Comparison of ENCODE assay signal across 11 cellular contexts in the genomic region with DNA sequence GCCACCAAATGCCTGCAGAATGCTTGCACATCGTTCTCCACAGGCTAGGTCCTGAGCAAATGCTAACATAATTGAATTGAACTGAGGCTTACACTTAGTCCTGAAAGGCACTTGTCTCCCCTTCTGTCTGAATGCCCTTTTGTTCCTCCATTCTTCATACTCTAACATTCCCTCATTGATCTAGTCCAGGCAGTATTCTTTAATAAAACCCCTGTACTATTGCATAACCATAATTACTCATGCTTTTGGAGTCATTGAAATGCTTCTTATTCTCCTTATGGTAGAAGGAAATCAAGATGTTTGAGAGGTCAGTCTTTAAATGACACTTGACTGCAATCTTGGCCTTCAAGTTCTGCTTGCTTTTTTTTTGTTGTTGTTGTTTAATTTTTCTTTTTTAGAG. TPM values are rescaled to one million over a fixed set of nuclear protein-coding genes. Genes with fewer than 3 reads are reported as not detected.
DNase-seq lines count a peak whose midpoint lies in the region; ATAC-seq and TF ChIP-seq lines count a peak whose summit lies in the region.
"Had no signal": no experiment of that assay in that cellular context is flagged by ENCODE, and none has a peak within 500 bp of the region (broad histone marks: within the 10 kb centered on the region; RNA-seq: fewer than 3 reads in every experiment).

No MANE protein-coding gene starts in this region.

- no peaks in the 10 kb centered on the region for H3K9me2 ChIP-seq in SK-N-SH

- H3K4me3 Mint-ChIP-seq in T-cell = no peak overlapping the region
- H3K4me3 Mint-ChIP-seq in stimulated activated memory B cell treated with anti-CD40 and anti-IgM and Interleukin-4, amounts not matched to agents 10 μg/mL and 1 μg/mL and 100 μg/mL, for 72 hours = no peak overlapping the region

- no peaks in the 10 kb centered on the region for H3K9me3 Mint-ChIP-seq in T-cell
- no peaks in the 10 kb centered on the region for H3K9me3 Mint-ChIP-seq in stimulated activated memory B cell treated with anti-CD40 and anti-IgM and Interleukin-4, amounts not matched to agents 10 μg/mL and 1 μg/mL and 100 μg/mL, for 72 hours

- H3K4me1 ChIP-seq in SK-N-SH (ENCODE audit: control insufficient read depth in 1 of 2, insufficient read depth in 2 of 2, low read depth in 1 of 2, low read length in 1 of 2) = peaks cover 4 to 22% of the 10 kb centered on the region in 2 experiments; a peak in 3 of 4 replicates

- peak overlapping the region; percentile 66; the same call in 1 of the 2 replicates for H3K4me2 ChIP-seq in SK-N-SH

- peaks cover 6% of the 10 kb centered on the region; the same call in 1 of the 2 replicates for H4K20me1 ChIP-seq in SK-N-SH (ENCODE audit: insufficient read depth)

- H3K27ac Mint-ChIP-seq in T-cell = peak overlapping the region; percentile 19 to 22
- H3K27ac Mint-ChIP-seq in stimulated activated memory B cell treated with anti-CD40 and anti-IgM and Interleukin-4, amounts not matched to agents 10 μg/mL and 1 μg/mL and 100 μg/mL, for 72 hours = peak overlapping the region; percentile 94

- H3K9me3 ChIP-seq in SK-N-SH = no peaks in the 10 kb centered on the region

- H3K4me3 ChIP-seq in SK-N-SH (ENCODE audit: low read depth in 2 of 2, low read length in 1 of 2) = no peak overlapping the region

- TF ChIP-seq EP300 in SK-N-SH (IDR thresholded peaks at IDR 0.05; ENCODE audit: borderline replicate concordance in 1 of 2, low read depth in 1 of 2, low read length in 1 of 2) = no peak

- no peak for TF ChIP-seq RAD21 in SK-N-SH (IDR thresholded peaks at IDR 0.05; ENCODE audit: low read length)

- peaks cover 28 to 41% of the 10 kb centered on the region in 2 experiments for H3K36me3 ChIP-seq in SK-N-SH (replicated peaks in 1 of 2; ENCODE audit: control insufficient read depth in 1 of 2, insufficient read depth in 2 of 2, low read length in 1 of 2)

- DNase-seq in SK-N-SH = no peak
- DNase-seq in T-cell = no peak
- peak; percentile 21 for DNase-seq in fibroblast of the conjunctiva (ENCODE audit: low read depth)
- no peak for DNase-seq in GF-D8 (lab: John Stamatoyannopoulos, UW)
- DNase-seq in NCI-H524 (lab: John Stamatoyannopoulos, UW) = no peak
- DNase-seq: effector CD4-positive, alpha-beta T cell; kidney glomerular epithelial cell had no signal

- 53% methylated on average over 1 of the region's 1 CpG for WGBS in SK-N-SH (ENCODE audit: low lambda C conversion rate)

- TF ChIP-seq CTCF in SK-N-SH (IDR thresholded peaks at IDR 0.05) = no peak

- H3K27ac ChIP-seq in SK-N-SH (ENCODE audit: low read depth in 2 of 2, low read length in 1 of 2) = peak overlapping the region in 1 of 2 experiments; percentile 95; a peak in 2 of 4 replicates

- peaks cover 19% of the 10 kb centered on the region for H3K36me3 Mint-ChIP-seq in T-cell
- peaks cover 20% of the 10 kb centered on the region for H3K36me3 Mint-ChIP-seq in stimulated activated memory B cell treated with anti-CD40 and anti-IgM and Interleukin-4, amounts not matched to agents 10 μg/mL and 1 μg/mL and 100 μg/mL, for 72 hours

- H2AFZ ChIP-seq in SK-N-SH (ENCODE audit: low read depth) = no peak overlapping the region

- H3F3A ChIP-seq in SK-N-SH (replicated peaks; ENCODE audit: insufficient read depth) = peaks cover 38% of the 10 kb centered on the region

- POLR2A ChIA-PET in SK-N-SH (lab: Yijun Ruan, JAX) (no interaction called here), T-cell (lab: Charles Lee) (no interaction called here)

- no peaks in the 10 kb centered on the region for H3K27me3 ChIP-seq in SK-N-SH (ENCODE audit: insufficient read depth)

- peaks cover 20 to 33% (median 29%) of the 10 kb centered on the region in 3 donors for H3K4me1 Mint-ChIP-seq in T-cell
- peaks cover 32% of the 10 kb centered on the region for H3K4me1 Mint-ChIP-seq in stimulated activated memory B cell treated with anti-CD40 and anti-IgM and Interleukin-4, amounts not matched to agents 10 μg/mL and 1 μg/mL and 100 μg/mL, for 72 hours

- H3K79me2 ChIP-seq in SK-N-SH (ENCODE audit: insufficient read depth) = peaks cover 77% of the 10 kb centered on the region

- ATAC-seq in SK-N-SH treated with all-trans-retinoic acid at 6 μM for 48 hours (no peak), T-cell (replicated peaks in 1 of 4) (no peak), HG02970 (IDR thresholded peaks at IDR 0.05; ENCODE audit: low FRiP score, unreplicated experiment) (no peak)
- no peak for ATAC-seq in stimulated activated memory B cell treated with anti-CD40 and anti-IgM and Interleukin-4, amounts not matched to agents 10 μg/mL and 1 μg/mL and 100 μg/mL, for 72 hours

- no peaks in the 10 kb centered on the region for H3K27me3 Mint-ChIP-seq in T-cell
- H3K27me3 Mint-ChIP-seq in stimulated activated memory B cell treated with anti-CD40 and anti-IgM and Interleukin-4, amounts not matched to agents 10 μg/mL and 1 μg/mL and 100 μg/mL, for 72 hours = no peaks in the 10 kb centered on the region

- no peak overlapping the region for H3K9ac ChIP-seq in SK-N-SH

- CTCF ChIA-PET in SK-N-SH (lab: Yijun Ruan, JAX) (interaction anchor here (0.9 to 1.4 kb wide), 3 partner anchors 10 to 84 kb away, joined by 3 to 5 read pairs (median 3); no protein-coding TSS in a partner anchor), T-cell (lab: Charles Lee) (interaction anchor here in 1 of 2 donors (0.6 kb wide), 1 partner anchor 13 kb away, joined by 5 read pairs; no protein-coding TSS in a partner anchor)

TF ChIP-seq in SK-N-SH, 30 proteins besides CTCF, POLR2A, EP300 and RAD21 (continues in another document):
- no peak for TF ChIP-seq FOXM1 (IDR thresholded peaks at IDR 0.05; ENCODE audit: low read depth)
- TF ChIP-seq, protein P1, sequence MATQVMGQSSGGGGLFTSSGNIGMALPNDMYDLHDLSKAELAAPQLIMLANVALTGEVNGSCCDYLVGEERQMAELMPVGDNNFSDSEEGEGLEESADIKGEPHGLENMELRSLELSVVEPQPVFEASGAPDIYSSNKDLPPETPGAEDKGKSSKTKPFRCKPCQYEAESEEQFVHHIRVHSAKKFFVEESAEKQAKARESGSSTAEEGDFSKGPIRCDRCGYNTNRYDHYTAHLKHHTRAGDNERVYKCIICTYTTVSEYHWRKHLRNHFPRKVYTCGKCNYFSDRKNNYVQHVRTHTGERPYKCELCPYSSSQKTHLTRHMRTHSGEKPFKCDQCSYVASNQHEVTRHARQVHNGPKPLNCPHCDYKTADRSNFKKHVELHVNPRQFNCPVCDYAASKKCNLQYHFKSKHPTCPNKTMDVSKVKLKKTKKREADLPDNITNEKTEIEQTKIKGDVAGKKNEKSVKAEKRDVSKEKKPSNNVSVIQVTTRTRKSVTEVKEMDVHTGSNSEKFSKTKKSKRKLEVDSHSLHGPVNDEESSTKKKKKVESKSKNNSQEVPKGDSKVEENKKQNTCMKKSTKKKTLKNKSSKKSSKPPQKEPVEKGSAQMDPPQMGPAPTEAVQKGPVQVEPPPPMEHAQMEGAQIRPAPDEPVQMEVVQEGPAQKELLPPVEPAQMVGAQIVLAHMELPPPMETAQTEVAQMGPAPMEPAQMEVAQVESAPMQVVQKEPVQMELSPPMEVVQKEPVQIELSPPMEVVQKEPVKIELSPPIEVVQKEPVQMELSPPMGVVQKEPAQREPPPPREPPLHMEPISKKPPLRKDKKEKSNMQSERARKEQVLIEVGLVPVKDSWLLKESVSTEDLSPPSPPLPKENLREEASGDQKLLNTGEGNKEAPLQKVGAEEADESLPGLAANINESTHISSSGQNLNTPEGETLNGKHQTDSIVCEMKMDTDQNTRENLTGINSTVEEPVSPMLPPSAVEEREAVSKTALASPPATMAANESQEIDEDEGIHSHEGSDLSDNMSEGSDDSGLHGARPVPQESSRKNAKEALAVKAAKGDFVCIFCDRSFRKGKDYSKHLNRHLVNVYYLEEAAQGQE (IDR thresholded peaks at IDR 0.05; ENCODE audit: low read depth, low read length) = no peak

TF ChIP-seq in SK-N-SH treated with all-trans-retinoic acid at 6 μM for 48 hours, 23 proteins besides CTCF, POLR2A, EP300 and RAD21 (continues in another document):
- TF ChIP-seq CSDC2 (CRISPR knock-in tag; IDR thresholded peaks at IDR 0.05) (no peak), ARNTL (CRISPR knock-in tag; IDR thresholded peaks at IDR 0.05; ENCODE audit: borderline replicate concordance, low read depth) (no peak), BACH2 (CRISPR knock-in tag; IDR thresholded peaks at IDR 0.05; ENCODE audit: borderline replicate concordance) (no peak), RARB (CRISPR knock-in tag; IDR thresholded peaks at IDR 0.05) (no peak), ISL1 (CRISPR knock-in tag; IDR thresholded peaks at IDR 0.05) (no peak), TOX (CRISPR knock-in tag; IDR thresholded peaks at IDR 0.05; ENCODE audit: borderline replicate concordance) (no peak), ESRRG (CRISPR knock-in tag; IDR thresholded peaks at IDR 0.05) (no peak)
- TF ChIP-seq, protein P2, sequence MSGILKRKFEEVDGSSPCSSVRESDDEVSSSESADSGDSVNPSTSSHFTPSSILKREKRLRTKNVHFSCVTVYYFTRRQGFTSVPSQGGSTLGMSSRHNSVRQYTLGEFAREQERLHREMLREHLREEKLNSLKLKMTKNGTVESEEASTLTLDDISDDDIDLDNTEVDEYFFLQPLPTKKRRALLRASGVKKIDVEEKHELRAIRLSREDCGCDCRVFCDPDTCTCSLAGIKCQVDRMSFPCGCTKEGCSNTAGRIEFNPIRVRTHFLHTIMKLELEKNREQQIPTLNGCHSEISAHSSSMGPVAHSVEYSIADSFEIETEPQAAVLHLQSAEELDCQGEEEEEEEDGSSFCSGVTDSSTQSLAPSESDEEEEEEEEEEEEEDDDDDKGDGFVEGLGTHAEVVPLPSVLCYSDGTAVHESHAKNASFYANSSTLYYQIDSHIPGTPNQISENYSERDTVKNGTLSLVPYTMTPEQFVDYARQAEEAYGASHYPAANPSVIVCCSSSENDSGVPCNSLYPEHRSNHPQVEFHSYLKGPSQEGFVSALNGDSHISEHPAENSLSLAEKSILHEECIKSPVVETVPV (CRISPR knock-in tag; IDR thresholded peaks at IDR 0.05) = no peak

RNA-seq across cellular contexts. Expression of a gene that starts 7.1 kb away (rescaled TPM):
- 23.8 and 31.4 TPM in 2 replicates for polyA plus RNA-seq in SK-N-SH (2012; rRNA removed)
- 18.2 and 23.3 TPM in 2 replicates for polyA plus RNA-seq in SK-N-SH (2012; cell fraction: cytosol; rRNA removed)
- polyA plus RNA-seq in SK-N-SH (2012; cell fraction: nucleus; rRNA removed) = 22.7 and 27.9 TPM in 2 replicates
- 10 to 100 TPM in 4 of 5 donors, 1 to 10 TPM in 1; 9.0 to 23.1 (median 11.0) TPM for total RNA-seq in T-cell

RNA-seq across cellular contexts. Expression of a gene that starts 14.3 kb away (rescaled TPM):
- polyA plus RNA-seq in SK-N-SH (2012; rRNA removed) = 31.4 and 31.7 TPM in 2 replicates
- polyA plus RNA-seq in SK-N-SH (2012; cell fraction: cytosol; rRNA removed) = 32.9 and 36.8 TPM in 2 replicates
- 14.5 and 19.6 TPM in 2 replicates for polyA plus RNA-seq in SK-N-SH (2012; cell fraction: nucleus; rRNA removed)
- 1 to 10 TPM in 4 of 5 donors, under 1 TPM in 1; 0.84 to 4.4 (median 1.5) TPM for total RNA-seq in T-cell

RNA-seq across cellular contexts. Expression of a gene that starts 39.5 kb away (rescaled TPM):
- polyA plus RNA-seq in SK-N-SH (2012; rRNA removed) = 6.3 and 7.0 TPM in 2 replicates
- polyA plus RNA-seq in SK-N-SH (2012; cell fraction: cytosol; rRNA removed) = 4.0 and 5.0 TPM in 2 replicates
- 5.3 and 6.3 TPM in 2 replicates for polyA plus RNA-seq in SK-N-SH (2012; cell fraction: nucleus; rRNA removed)
- total RNA-seq in T-cell = 10 to 100 TPM in 1 of 5 donors, 1 to 10 TPM in 4; 2.4 to 10.0 (median 3.6) TPM

RNA-seq across cellular contexts. Expression of a gene that starts 58.0 kb away (rescaled TPM):
- polyA plus RNA-seq in SK-N-SH (2012; rRNA removed) = 0.07 and 0.19 TPM in 2 replicates
- 0.05 TPM in 1 of 2 replicates, not detected in the other for polyA plus RNA-seq in SK-N-SH (2012; cell fraction: cytosol; rRNA removed)
- polyA plus RNA-seq in SK-N-SH (2012; cell fraction: nucleus; rRNA removed) = 0.56 and 0.96 TPM in 2 replicates
- total RNA-seq in T-cell = not detected
- total RNA-seq: T-helper 1 cell treated with Interleukin-12 subunit alpha and Interleukin-12 subunit beta and Interleukin-4 antibody, amounts not matched to agents 30 ng/mL and 1 ng/mL, for 36 hours had no signal
